ENCODE assay signal across 2 cellular contexts in the genomic region with DNA sequence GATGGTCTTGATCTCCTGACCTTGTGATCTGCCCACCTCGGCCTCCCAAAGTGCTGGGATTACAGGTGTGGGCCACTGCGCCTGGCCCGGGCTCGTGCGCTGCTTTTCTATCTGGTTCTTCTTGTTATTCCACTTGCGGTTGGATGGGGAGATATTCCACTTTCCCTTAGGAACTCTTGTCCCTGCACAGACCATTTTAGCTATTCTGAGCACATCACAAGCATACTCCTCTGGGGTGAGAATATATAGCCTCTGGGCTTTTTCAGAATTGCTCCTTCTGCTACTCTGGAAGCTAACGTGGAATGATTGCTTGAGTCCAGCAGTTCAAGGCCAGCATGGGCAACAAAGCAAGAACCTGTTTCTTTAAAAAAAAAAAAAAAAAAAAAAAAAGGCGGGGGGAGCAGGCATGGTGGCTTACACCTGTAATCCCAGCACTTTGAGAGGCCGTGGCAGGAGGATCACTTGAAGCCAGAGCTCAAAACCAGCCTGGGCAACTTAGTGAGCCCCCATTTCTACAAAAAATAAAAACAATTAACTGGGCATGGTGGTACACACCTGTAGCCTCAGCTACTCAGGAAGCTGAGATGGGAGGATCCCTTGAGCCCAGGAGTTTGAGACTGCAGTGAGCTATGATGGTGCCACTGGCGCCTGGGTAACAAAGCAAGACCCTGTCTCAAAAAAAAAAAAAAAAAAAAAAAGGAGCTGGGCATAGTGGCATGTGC.
TF ChIP-seq lines count a peak whose summit lies in the region.

No MANE protein-coding gene starts in this region.

TF ChIP-seq in GM23338, 12 proteins besides CTCF, POLR2A, EP300 and RAD21 (continued from another document and continues in another):
- TF ChIP-seq, protein P1, sequence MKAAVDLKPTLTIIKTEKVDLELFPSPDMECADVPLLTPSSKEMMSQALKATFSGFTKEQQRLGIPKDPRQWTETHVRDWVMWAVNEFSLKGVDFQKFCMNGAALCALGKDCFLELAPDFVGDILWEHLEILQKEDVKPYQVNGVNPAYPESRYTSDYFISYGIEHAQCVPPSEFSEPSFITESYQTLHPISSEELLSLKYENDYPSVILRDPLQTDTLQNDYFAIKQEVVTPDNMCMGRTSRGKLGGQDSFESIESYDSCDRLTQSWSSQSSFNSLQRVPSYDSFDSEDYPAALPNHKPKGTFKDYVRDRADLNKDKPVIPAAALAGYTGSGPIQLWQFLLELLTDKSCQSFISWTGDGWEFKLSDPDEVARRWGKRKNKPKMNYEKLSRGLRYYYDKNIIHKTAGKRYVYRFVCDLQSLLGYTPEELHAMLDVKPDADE (IDR thresholded peaks at IDR 0.05) = no peak
- no peak for TF ChIP-seq STAT1 (IDR thresholded peaks at IDR 0.05; ENCODE audit: unreplicated experiment)
- no peak for TF ChIP-seq POLR2AphosphoS5 (IDR thresholded peaks at IDR 0.05; ENCODE audit: low read depth)
- TF ChIP-seq ZNF114 (CRISPR knock-in tag; IDR thresholded peaks at IDR 0.05) = no peak
- TF ChIP-seq, protein P2, sequence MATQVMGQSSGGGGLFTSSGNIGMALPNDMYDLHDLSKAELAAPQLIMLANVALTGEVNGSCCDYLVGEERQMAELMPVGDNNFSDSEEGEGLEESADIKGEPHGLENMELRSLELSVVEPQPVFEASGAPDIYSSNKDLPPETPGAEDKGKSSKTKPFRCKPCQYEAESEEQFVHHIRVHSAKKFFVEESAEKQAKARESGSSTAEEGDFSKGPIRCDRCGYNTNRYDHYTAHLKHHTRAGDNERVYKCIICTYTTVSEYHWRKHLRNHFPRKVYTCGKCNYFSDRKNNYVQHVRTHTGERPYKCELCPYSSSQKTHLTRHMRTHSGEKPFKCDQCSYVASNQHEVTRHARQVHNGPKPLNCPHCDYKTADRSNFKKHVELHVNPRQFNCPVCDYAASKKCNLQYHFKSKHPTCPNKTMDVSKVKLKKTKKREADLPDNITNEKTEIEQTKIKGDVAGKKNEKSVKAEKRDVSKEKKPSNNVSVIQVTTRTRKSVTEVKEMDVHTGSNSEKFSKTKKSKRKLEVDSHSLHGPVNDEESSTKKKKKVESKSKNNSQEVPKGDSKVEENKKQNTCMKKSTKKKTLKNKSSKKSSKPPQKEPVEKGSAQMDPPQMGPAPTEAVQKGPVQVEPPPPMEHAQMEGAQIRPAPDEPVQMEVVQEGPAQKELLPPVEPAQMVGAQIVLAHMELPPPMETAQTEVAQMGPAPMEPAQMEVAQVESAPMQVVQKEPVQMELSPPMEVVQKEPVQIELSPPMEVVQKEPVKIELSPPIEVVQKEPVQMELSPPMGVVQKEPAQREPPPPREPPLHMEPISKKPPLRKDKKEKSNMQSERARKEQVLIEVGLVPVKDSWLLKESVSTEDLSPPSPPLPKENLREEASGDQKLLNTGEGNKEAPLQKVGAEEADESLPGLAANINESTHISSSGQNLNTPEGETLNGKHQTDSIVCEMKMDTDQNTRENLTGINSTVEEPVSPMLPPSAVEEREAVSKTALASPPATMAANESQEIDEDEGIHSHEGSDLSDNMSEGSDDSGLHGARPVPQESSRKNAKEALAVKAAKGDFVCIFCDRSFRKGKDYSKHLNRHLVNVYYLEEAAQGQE (IDR thresholded peaks at IDR 0.05; ENCODE audit: unreplicated experiment) = no peak
- TF ChIP-seq, protein P3, sequence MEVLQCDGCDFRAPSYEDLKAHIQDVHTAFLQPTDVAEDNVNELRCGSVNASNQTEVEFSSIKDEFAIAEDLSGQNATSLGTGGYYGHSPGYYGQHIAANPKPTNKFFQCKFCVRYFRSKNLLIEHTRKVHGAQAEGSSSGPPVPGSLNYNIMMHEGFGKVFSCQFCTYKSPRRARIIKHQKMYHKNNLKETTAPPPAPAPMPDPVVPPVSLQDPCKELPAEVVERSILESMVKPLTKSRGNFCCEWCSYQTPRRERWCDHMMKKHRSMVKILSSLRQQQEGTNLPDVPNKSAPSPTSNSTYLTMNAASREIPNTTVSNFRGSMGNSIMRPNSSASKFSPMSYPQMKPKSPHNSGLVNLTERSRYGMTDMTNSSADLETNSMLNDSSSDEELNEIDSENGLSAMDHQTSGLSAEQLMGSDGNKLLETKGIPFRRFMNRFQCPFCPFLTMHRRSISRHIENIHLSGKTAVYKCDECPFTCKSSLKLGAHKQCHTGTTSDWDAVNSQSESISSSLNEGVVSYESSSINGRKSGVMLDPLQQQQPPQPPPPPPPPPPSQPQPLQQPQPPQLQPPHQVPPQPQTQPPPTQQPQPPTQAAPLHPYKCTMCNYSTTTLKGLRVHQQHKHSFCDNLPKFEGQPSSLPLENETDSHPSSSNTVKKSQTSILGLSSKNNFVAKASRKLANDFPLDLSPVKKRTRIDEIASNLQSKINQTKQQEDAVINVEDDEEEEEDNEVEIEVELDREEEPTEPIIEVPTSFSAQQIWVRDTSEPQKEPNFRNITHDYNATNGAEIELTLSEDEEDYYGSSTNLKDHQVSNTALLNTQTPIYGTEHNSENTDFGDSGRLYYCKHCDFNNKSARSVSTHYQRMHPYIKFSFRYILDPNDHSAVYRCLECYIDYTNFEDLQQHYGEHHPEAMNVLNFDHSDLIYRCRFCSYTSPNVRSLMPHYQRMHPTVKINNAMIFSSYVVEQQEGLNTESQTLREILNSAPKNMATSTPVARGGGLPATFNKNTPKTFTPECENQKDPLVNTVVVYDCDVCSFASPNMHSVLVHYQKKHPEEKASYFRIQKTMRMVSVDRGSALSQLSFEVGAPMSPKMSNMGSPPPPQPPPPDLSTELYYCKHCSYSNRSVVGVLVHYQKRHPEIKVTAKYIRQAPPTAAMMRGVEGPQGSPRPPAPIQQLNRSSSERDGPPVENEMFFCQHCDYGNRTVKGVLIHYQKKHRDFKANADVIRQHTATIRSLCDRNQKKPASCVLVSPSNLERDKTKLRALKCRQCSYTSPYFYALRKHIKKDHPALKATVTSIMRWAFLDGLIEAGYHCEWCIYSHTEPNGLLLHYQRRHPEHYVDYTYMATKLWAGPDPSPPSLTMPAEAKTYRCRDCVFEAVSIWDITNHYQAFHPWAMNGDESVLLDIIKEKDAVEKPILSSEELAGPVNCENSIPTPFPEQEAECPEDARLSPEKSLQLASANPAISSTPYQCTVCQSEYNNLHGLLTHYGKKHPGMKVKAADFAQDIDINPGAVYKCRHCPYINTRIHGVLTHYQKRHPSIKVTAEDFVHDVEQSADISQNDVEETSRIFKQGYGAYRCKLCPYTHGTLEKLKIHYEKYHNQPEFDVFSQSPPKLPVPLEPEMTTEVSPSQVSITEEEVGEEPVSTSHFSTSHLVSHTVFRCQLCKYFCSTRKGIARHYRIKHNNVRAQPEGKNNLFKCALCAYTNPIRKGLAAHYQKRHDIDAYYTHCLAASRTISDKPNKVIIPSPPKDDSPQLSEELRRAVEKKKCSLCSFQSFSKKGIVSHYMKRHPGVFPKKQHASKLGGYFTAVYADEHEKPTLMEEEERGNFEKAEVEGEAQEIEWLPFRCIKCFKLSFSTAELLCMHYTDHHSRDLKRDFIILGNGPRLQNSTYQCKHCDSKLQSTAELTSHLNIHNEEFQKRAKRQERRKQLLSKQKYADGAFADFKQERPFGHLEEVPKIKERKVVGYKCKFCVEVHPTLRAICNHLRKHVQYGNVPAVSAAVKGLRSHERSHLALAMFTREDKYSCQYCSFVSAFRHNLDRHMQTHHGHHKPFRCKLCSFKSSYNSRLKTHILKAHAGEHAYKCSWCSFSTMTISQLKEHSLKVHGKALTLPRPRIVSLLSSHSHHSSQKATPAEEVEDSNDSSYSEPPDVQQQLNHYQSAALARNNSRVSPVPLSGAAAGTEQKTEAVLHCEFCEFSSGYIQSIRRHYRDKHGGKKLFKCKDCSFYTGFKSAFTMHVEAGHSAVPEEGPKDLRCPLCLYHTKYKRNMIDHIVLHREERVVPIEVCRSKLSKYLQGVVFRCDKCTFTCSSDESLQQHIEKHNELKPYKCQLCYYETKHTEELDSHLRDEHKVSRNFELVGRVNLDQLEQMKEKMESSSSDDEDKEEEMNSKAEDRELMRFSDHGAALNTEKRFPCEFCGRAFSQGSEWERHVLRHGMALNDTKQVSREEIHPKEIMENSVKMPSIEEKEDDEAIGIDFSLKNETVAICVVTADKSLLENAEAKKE (CRISPR knock-in tag; IDR thresholded peaks at IDR 0.05) = no peak
- no peak for TF ChIP-seq ZNF331 (CRISPR knock-in tag; IDR thresholded peaks at IDR 0.05; ENCODE audit: low read depth)
- TF ChIP-seq NANOG (IDR thresholded peaks at IDR 0.05; ENCODE audit: borderline replicate concordance) = no peak

TF ChIP-seq in WTC11, 78 proteins besides CTCF, POLR2A, EP300 and RAD21 (continued from another document):
- TF ChIP-seq, protein P4, sequence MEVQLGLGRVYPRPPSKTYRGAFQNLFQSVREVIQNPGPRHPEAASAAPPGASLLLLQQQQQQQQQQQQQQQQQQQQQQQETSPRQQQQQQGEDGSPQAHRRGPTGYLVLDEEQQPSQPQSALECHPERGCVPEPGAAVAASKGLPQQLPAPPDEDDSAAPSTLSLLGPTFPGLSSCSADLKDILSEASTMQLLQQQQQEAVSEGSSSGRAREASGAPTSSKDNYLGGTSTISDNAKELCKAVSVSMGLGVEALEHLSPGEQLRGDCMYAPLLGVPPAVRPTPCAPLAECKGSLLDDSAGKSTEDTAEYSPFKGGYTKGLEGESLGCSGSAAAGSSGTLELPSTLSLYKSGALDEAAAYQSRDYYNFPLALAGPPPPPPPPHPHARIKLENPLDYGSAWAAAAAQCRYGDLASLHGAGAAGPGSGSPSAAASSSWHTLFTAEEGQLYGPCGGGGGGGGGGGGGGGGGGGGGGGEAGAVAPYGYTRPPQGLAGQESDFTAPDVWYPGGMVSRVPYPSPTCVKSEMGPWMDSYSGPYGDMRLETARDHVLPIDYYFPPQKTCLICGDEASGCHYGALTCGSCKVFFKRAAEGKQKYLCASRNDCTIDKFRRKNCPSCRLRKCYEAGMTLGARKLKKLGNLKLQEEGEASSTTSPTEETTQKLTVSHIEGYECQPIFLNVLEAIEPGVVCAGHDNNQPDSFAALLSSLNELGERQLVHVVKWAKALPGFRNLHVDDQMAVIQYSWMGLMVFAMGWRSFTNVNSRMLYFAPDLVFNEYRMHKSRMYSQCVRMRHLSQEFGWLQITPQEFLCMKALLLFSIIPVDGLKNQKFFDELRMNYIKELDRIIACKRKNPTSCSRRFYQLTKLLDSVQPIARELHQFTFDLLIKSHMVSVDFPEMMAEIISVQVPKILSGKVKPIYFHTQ (CRISPR knock-in tag; IDR thresholded peaks at IDR 0.05) = no peak
- TF ChIP-seq, protein P5, sequence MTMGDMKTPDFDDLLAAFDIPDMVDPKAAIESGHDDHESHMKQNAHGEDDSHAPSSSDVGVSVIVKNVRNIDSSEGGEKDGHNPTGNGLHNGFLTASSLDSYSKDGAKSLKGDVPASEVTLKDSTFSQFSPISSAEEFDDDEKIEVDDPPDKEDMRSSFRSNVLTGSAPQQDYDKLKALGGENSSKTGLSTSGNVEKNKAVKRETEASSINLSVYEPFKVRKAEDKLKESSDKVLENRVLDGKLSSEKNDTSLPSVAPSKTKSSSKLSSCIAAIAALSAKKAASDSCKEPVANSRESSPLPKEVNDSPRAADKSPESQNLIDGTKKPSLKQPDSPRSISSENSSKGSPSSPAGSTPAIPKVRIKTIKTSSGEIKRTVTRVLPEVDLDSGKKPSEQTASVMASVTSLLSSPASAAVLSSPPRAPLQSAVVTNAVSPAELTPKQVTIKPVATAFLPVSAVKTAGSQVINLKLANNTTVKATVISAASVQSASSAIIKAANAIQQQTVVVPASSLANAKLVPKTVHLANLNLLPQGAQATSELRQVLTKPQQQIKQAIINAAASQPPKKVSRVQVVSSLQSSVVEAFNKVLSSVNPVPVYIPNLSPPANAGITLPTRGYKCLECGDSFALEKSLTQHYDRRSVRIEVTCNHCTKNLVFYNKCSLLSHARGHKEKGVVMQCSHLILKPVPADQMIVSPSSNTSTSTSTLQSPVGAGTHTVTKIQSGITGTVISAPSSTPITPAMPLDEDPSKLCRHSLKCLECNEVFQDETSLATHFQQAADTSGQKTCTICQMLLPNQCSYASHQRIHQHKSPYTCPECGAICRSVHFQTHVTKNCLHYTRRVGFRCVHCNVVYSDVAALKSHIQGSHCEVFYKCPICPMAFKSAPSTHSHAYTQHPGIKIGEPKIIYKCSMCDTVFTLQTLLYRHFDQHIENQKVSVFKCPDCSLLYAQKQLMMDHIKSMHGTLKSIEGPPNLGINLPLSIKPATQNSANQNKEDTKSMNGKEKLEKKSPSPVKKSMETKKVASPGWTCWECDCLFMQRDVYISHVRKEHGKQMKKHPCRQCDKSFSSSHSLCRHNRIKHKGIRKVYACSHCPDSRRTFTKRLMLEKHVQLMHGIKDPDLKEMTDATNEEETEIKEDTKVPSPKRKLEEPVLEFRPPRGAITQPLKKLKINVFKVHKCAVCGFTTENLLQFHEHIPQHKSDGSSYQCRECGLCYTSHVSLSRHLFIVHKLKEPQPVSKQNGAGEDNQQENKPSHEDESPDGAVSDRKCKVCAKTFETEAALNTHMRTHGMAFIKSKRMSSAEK (CRISPR knock-in tag; IDR thresholded peaks at IDR 0.05; ENCODE audit: borderline replicate concordance) = no peak
- TF ChIP-seq, protein P6, sequence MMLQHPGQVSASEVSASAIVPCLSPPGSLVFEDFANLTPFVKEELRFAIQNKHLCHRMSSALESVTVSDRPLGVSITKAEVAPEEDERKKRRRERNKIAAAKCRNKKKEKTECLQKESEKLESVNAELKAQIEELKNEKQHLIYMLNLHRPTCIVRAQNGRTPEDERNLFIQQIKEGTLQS (CRISPR knock-in tag; conservative IDR thresholded peaks at IDR 0.05) = no peak
- TF ChIP-seq, protein P7, sequence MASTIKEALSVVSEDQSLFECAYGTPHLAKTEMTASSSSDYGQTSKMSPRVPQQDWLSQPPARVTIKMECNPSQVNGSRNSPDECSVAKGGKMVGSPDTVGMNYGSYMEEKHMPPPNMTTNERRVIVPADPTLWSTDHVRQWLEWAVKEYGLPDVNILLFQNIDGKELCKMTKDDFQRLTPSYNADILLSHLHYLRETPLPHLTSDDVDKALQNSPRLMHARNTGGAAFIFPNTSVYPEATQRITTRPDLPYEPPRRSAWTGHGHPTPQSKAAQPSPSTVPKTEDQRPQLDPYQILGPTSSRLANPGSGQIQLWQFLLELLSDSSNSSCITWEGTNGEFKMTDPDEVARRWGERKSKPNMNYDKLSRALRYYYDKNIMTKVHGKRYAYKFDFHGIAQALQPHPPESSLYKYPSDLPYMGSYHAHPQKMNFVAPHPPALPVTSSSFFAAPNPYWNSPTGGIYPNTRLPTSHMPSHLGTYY (CRISPR knock-in tag; IDR thresholded peaks at IDR 0.05) = no peak
- TF ChIP-seq TCF7 (CRISPR knock-in tag; IDR thresholded peaks at IDR 0.05; ENCODE audit: low read depth) = no peak
